ENCODE assay signal across 29 cellular contexts in the genomic region with DNA sequence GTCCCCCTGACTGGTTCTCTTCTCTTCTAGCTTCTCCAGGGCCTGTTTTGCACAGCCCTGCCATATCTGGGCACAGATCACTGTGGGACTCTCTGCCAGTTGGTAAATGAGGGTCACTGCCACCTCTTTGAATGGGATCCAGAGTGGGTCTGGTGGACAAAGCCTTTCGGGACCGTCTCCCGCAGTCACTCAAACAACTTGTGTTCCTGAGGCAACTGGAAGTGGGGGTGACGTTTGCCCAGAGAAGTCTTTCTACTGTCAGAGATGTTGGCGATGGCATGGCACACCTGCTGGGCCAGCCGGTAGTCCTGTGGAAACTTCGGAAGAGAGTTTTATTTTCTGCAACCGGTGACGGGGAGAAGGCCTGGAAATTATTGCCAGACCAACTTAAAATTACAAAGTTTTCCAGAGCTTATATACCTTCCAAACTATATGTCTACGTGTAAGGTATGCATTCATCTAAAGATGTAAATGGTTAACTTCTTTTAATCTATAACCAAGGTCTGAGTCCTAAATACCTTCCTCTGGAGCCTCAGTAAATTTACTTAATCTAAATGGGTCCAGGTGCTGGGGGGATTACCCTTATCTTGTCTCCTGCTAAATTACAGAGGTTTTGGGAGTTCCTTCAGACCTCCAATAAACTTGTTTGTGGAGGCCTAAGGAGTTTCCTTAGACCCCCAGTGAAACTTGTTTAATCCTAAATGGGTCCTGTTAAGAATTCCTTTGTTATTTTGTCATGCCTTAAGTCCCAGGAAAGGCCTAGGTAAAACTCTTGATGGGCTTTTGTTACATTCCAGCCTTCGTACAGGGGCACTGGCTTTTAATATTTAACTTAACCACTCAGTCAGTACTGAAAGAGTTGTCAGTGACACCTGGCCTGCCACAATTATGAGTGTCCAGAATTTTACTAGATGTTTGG.
DNase-seq lines count a peak whose midpoint lies in the region; ATAC-seq, FAIRE-seq and TF ChIP-seq lines count a peak whose summit lies in the region.
"Had no signal": no experiment of that assay in that cellular context is flagged by ENCODE, and none has a peak within 500 bp of the region (broad histone marks: within the 10 kb centered on the region; RNA-seq: fewer than 3 reads in every experiment).

No MANE protein-coding gene starts in this region.

- intact Hi-C loops in left lung (cut with DNase I), result no loop called here

- no peak for TF ChIP-seq RAD21 in A549 (conservative IDR thresholded peaks at IDR 0.05 in 1 of 2, IDR thresholded peaks at IDR 0.05 in 1 of 2)

- H3K4me3 ChIP-seq in A549, result no peak overlapping the region
- H3K4me3 ChIP-seq in left lung, result no peak overlapping the region
- no peak overlapping the region for H3K4me3 ChIP-seq in BE2C (ENCODE audit: low read depth, low read length)
- H3K4me3 ChIP-seq: BLaER1 treated with 17β-estradiol and CSF1 and Interleukin-3, amounts not matched to agents 10 nM and 100 nM; gastroesophageal sphincter; spleen; tibial artery had no signal

- no peak for TF ChIP-seq POLR2A in A549 (IDR thresholded peaks at IDR 0.05; ENCODE audit: low read length)

- H3K27ac ChIP-seq in A549, result peak overlapping the region in 1 of 2 experiments; percentile 82; a peak in 3 of 6 replicates
- H3K27ac ChIP-seq in left lung, result peak overlapping the region; percentile 25 to 33
- H3K27ac ChIP-seq: BLaER1 treated with 17β-estradiol and CSF1 and Interleukin-3, amounts not matched to agents 10 nM and 100 nM; gastroesophageal sphincter; spleen; tibial artery had no signal

- DNase-seq in A549 (ENCODE audit: low read depth in 1 of 2, low spot score in 1 of 2) (no peak), left lung (no peak), DMS153 treated with DMSO at 0.1 percent for 48 hours (lab: John Stamatoyannopoulos, UW; ENCODE audit: unreplicated experiment) (no peak), ureter (ENCODE audit: low spot score) (no peak), BE2C (no peak)
- no peak for DNase-seq in NK-92 treated with Interleukin-12 subunit alpha and Interleukin-12 subunit beta, amount 100 ng/mL, for 24 hours (lab: John Stamatoyannopoulos, UW)
- DNase-seq: activated CD4-positive, alpha-beta memory T cell treated with anti-CD3 and anti-CD28 coated beads for 36 hours; activated CD4-positive, CD25-positive, alpha-beta regulatory T cell; activated effector memory CD4-positive, alpha-beta T cell treated with Interleukin-2 at 50 U/mL for 16 hours; DMS153; effector memory CD4-positive, alpha-beta T cell; H7; islet precursor cell; Kasumi-1; mammary epithelial cell; NCI-H1092; NCI-H2029 treated with DMSO at 0.1 percent for 48 hours; NCI-H345; NCI-H82; occipital lobe; Right ventricle myocardium superior; spleen; stimulated activated CD4-positive, alpha-beta T cell treated with anti-CD3 and anti-CD28 coated beads, Interleukin-4, amount 100 ng/mL, for 1 hour; SW 1271; tibial artery had no signal

- CTCF ChIA-PET in A549 (lab: Yijun Ruan, JAX), result no interaction called here

- peaks cover 48% of the 10 kb centered on the region for H3K4me1 ChIP-seq in A549
- peaks cover 0 to 16% of the 10 kb centered on the region in 2 donors for H3K4me1 ChIP-seq in left lung
- no peaks in the 10 kb centered on the region for H3K4me1 ChIP-seq in BE2C
- H3K4me1 ChIP-seq: BLaER1 treated with 17β-estradiol and CSF1 and Interleukin-3, amounts not matched to agents 10 nM and 100 nM; gastroesophageal sphincter; tibial artery had no signal

- no peak for FAIRE-seq in A549 (lab: Jason Lieb, UNC)

- POLR2A ChIA-PET in A549 (lab: Yijun Ruan, JAX), result no interaction called here

- WGBS in A549 (ENCODE audit: missing lambda C conversion rate), result 78% methylated on average over 11 of the region's 11 CpGs

- no peak for ATAC-seq in A549
- ATAC-seq in GM19395 (IDR thresholded peaks at IDR 0.05; ENCODE audit: unreplicated experiment), result peak; percentile 39
- ATAC-seq in HG03460 (IDR thresholded peaks at IDR 0.05; ENCODE audit: unreplicated experiment), result peak; percentile 26
- peak; percentile 6 for ATAC-seq in left lung
- ATAC-seq: gastroesophageal sphincter had no signal

- TF ChIP-seq CTCF in A549 (IDR thresholded peaks at IDR 0.05) (no peak), left lung (IDR thresholded peaks at IDR 0.05) (no peak), BE2C (IDR thresholded peaks at IDR 0.05; ENCODE audit: low read depth, low read length) (no peak)

- H3K9me3 ChIP-seq in A549 (no peaks in the 10 kb centered on the region), left lung (peaks cover 0 to 2% of the 10 kb centered on the region in 2 donors), BE2C (no peaks in the 10 kb centered on the region)
- H3K9me3 ChIP-seq: BLaER1 treated with 17β-estradiol and CSF1 and Interleukin-3, amounts not matched to agents 10 nM and 100 nM; gastroesophageal sphincter; spleen; tibial artery had no signal

- H3K36me3 ChIP-seq in left lung, result no peaks in the 10 kb centered on the region
- H3K36me3 ChIP-seq in BE2C, result no peaks in the 10 kb centered on the region
- H3K36me3 ChIP-seq: BLaER1 treated with 17β-estradiol and CSF1 and Interleukin-3, amounts not matched to agents 10 nM and 100 nM; gastroesophageal sphincter; spleen; tibial artery had no signal

- peak overlapping the region; percentile 6; the same call in 2 of the 3 replicates for H3K4me2 ChIP-seq in A549
- H3K4me2 ChIP-seq: BLaER1 treated with 17β-estradiol and CSF1 and Interleukin-3, amounts not matched to agents 10 nM and 100 nM had no signal

- H3K27me3 ChIP-seq in left lung (no peaks in the 10 kb centered on the region), BE2C (no peaks in the 10 kb centered on the region)
- H3K27me3 ChIP-seq: BLaER1 treated with 17β-estradiol and CSF1 and Interleukin-3, amounts not matched to agents 10 nM and 100 nM; gastroesophageal sphincter; spleen; tibial artery had no signal

- TF ChIP-seq EP300 in A549 (IDR thresholded peaks at IDR 0.05), result no peak

TF ChIP-seq in A549, 52 proteins besides CTCF, POLR2A, EP300 and RAD21:
- TF ChIP-seq HDAC2 (IDR thresholded peaks at IDR 0.05) (no peak), NPAS2 (CRISPR knock-in tag; IDR thresholded peaks at IDR 0.05; ENCODE audit: borderline replicate concordance) (no peak), ATOH8 (CRISPR knock-in tag; IDR thresholded peaks at IDR 0.05; ENCODE audit: low read depth) (no peak), HMGXB4 (CRISPR knock-in tag; IDR thresholded peaks at IDR 0.05; ENCODE audit: borderline replicate concordance) (no peak), MAFK (IDR thresholded peaks at IDR 0.05; ENCODE audit: partially characterized antibody) (no peak), TP53 (CRISPR knock-in tag; IDR thresholded peaks at IDR 0.05) (no peak), HOXB13 (CRISPR knock-in tag; IDR thresholded peaks at IDR 0.05; ENCODE audit: low read depth) (no peak), CHD2 (IDR thresholded peaks at IDR 0.05; ENCODE audit: low read length, partially characterized antibody) (no peak), ELK1 (IDR thresholded peaks at IDR 0.05; ENCODE audit: low read depth, low read length) (no peak)

Comparison
In these comparisons a context has a peak if more than half of its experiments do, and no peak if none do; other contexts are left out.
1. ATAC-seq: peak in GM19395 (single experiment), HG03460 (single experiment) and left lung (single experiment); none in A549 (0 of 2).